Comparison of ENCODE assay signal across 15 cellular contexts in genomic region chr20:58700121-58700780, GRCh38. TPM values are rescaled to one million over a fixed set of nuclear protein-coding genes. Genes with fewer than 3 reads are reported as not detected.
A peak's percentile ranks its signal among the peaks of the same experiment; 100 is the strongest.
DNase-seq lines count a peak whose midpoint lies in the region; ATAC-seq and TF ChIP-seq lines count a peak whose summit lies in the region.
"Had no signal": no experiment of that assay in that cellular context is flagged by ENCODE, and none has a peak within 500 bp of the region (broad histone marks: within the 10 kb centered on the region; RNA-seq: fewer than 3 reads in every experiment).

No MANE protein-coding gene starts in this region.

- H3K4me2 ChIP-seq in H9 (ENCODE audit: insufficient read depth, insufficient read length, low read length): no peak overlapping the region
- no peak overlapping the region for H3K4me2 ChIP-seq in osteoblast (ENCODE audit: insufficient read depth, low read length)

- no peak overlapping the region for H2BK12ac ChIP-seq in H9 (ENCODE audit: insufficient read length, low read depth, low read length)

- no peak overlapping the region for H4K8ac ChIP-seq in H9 (replicated peaks; ENCODE audit: insufficient read length, low read depth, low read length)

- H3K27ac ChIP-seq in H9 (ENCODE audit: insufficient read length, low read depth, low read length) (no peak overlapping the region), osteoblast (ENCODE audit: low read depth, low read length) (peak overlapping the region; percentile 57), caudate nucleus (ENCODE audit: low read depth, low read length) (no peak overlapping the region)
- H3K27ac ChIP-seq: prostate gland had no signal

- H3K4me3 ChIP-seq in osteoblast (ENCODE audit: insufficient read depth, low read length): no peak overlapping the region
- H3K4me3 ChIP-seq: mucosa of descending colon, prostate gland had no signal

- no peak overlapping the region for H3K4ac ChIP-seq in H9 (ENCODE audit: low read depth, low read length)

- H2AFZ ChIP-seq in H9 (ENCODE audit: low read length) (no peak overlapping the region), osteoblast (ENCODE audit: low read length) (no peak overlapping the region)

- H3K27me3 ChIP-seq in H9 (ENCODE audit: insufficient read depth, low read length) (no peaks in the 10 kb centered on the region), osteoblast (ENCODE audit: insufficient read depth, low read length) (no peaks in the 10 kb centered on the region)

- TF ChIP-seq CTCF in H9 (conservative IDR thresholded peaks at IDR 0.05) (no peak), chondrocyte (IDR thresholded peaks at IDR 0.05) (no peak), osteoblast (IDR thresholded peaks at IDR 0.05; ENCODE audit: extremely low read depth, low read depth, low read length) (no peak)

- no peak for ATAC-seq in GM18861 (IDR thresholded peaks at IDR 0.05; ENCODE audit: unreplicated experiment)
- no peak for ATAC-seq in HG03354 (IDR thresholded peaks at IDR 0.05; ENCODE audit: poor library complexity, severe bottlenecking, unreplicated experiment)
- ATAC-seq: mucosa of descending colon, SK-N-SH treated with all-trans-retinoic acid at 6 μM for 48 hours had no signal

- H2BK120ac ChIP-seq in H9 (ENCODE audit: low read depth, low read length, poor library complexity, severe bottlenecking): no peak overlapping the region

- H3K4me3 Mint-ChIP-seq in H9 (no peak overlapping the region), chondrocyte (ENCODE audit: unreplicated experiment) (no peak overlapping the region)
- H3K4me3 Mint-ChIP-seq: activated naive CD8-positive, alpha-beta T cell treated with anti-CD3 and anti-CD28 coated beads, Interleukin-2, amount 10 ng/mL, durations not matched to agents 7 days and 5 days had no signal

- no peak overlapping the region for H2BK5ac ChIP-seq in H9 (ENCODE audit: insufficient read length, low read length)

- H3K14ac ChIP-seq in H9 (ENCODE audit: insufficient read depth, low read length): no peak overlapping the region

- no peak overlapping the region for H4K5ac ChIP-seq in H9 (ENCODE audit: insufficient read length, low read depth, low read length)

- peaks cover 2% of the 10 kb centered on the region; the same call in 1 of the 2 replicates for H3K4me1 ChIP-seq in H9 (ENCODE audit: insufficient read depth, low read length)
- no peaks in the 10 kb centered on the region for H3K4me1 ChIP-seq in osteoblast (ENCODE audit: insufficient read depth, low read length)
- H3K4me1 ChIP-seq: prostate gland had no signal

- H3K36me3 Mint-ChIP-seq in H9 (ENCODE audit: insufficient read depth in 1 of 3, low read depth in 3 of 3) (peaks cover 15 to 53% (median 42%) of the 10 kb centered on the region in 3 experiments; a peak in 6 of 7 replicates), chondrocyte (ENCODE audit: low read depth) (peaks cover 34% of the 10 kb centered on the region)

- H3K79me2 ChIP-seq in H9 (ENCODE audit: insufficient read depth, low read length) (no peaks in the 10 kb centered on the region), osteoblast (ENCODE audit: insufficient read depth, low read length) (no peaks in the 10 kb centered on the region)

- H3K18ac ChIP-seq in H9 (ENCODE audit: insufficient read length, low read depth, low read length): no peak overlapping the region

- H2AK5ac ChIP-seq in H9 (ENCODE audit: insufficient read length, low read length): no peak overlapping the region

- H3K9me3 Mint-ChIP-seq in H9: peaks cover 0 to 3% of the 10 kb centered on the region in 2 experiments; a peak in 1 of 5 replicates
- H3K9me3 Mint-ChIP-seq in chondrocyte (ENCODE audit: low read depth): peaks cover 3% of the 10 kb centered on the region
- H3K9me3 Mint-ChIP-seq: activated naive CD8-positive, alpha-beta T cell treated with anti-CD3 and anti-CD28 coated beads, Interleukin-2, amount 10 ng/mL, durations not matched to agents 7 days and 5 days had no signal

- H3K27ac Mint-ChIP-seq in H9: peak overlapping the region; percentile 3 to 81 (median 81); a peak in 5 of 7 replicates
- H3K27ac Mint-ChIP-seq in chondrocyte (ENCODE audit: unreplicated experiment): no peak overlapping the region
- H3K27ac Mint-ChIP-seq: activated naive CD8-positive, alpha-beta T cell treated with anti-CD3 and anti-CD28 coated beads, Interleukin-2, amount 10 ng/mL, durations not matched to agents 7 days and 5 days had no signal

- no peak overlapping the region for H4K91ac ChIP-seq in H9 (ENCODE audit: insufficient read length, low read depth, low read length)

- H4K20me1 ChIP-seq in H9 (ENCODE audit: control insufficient read depth, insufficient read depth, insufficient read length): no peaks in the 10 kb centered on the region
- H4K20me1 ChIP-seq in osteoblast (ENCODE audit: insufficient read depth, low read length): no peaks in the 10 kb centered on the region

- H3K79me1 ChIP-seq in H9 (ENCODE audit: insufficient read depth, low read depth, low read length, poor library complexity, severe bottlenecking): no peaks in the 10 kb centered on the region

- H3K23me2 ChIP-seq in H9 (ENCODE audit: insufficient read length, low read depth, low read length, poor library complexity, severe bottlenecking): no peaks in the 10 kb centered on the region

- H3K9ac ChIP-seq in H9 (ENCODE audit: extremely low read depth, insufficient read length, low read length): no peak overlapping the region

- no peak overlapping the region for H2BK15ac ChIP-seq in H9 (ENCODE audit: low read depth, low read length)

- H3K23ac ChIP-seq in H9 (ENCODE audit: insufficient read length, low read depth, low read length): no peak overlapping the region

- H3K36me3 ChIP-seq in osteoblast (ENCODE audit: insufficient read depth, low read length): peaks cover 52% of the 10 kb centered on the region

- H3K4me1 Mint-ChIP-seq in H9 (peaks cover 4 to 9% of the 10 kb centered on the region in 2 experiments), chondrocyte (ENCODE audit: low read depth) (no peaks in the 10 kb centered on the region)

- no peak overlapping the region for H3K56ac ChIP-seq in H9 (ENCODE audit: insufficient read length, low read depth, low read length)

- H3K27me3 Mint-ChIP-seq in H9 (ENCODE audit: low read depth) (no peaks in the 10 kb centered on the region), chondrocyte (ENCODE audit: low read depth) (no peaks in the 10 kb centered on the region)
- H3K27me3 Mint-ChIP-seq: activated naive CD8-positive, alpha-beta T cell treated with anti-CD3 and anti-CD28 coated beads, Interleukin-2, amount 10 ng/mL, durations not matched to agents 7 days and 5 days had no signal

- DNase-seq in 8988T: peak; percentile 19
- no peak for DNase-seq in H9
- peak; percentile 53 for DNase-seq in chondrocyte (ENCODE audit: low spot score)
- peak; percentile 94 for DNase-seq in osteoblast (ENCODE audit: insufficient read length, low spot score, missing footprints)
- DNase-seq in caudate nucleus (lab: John Stamatoyannopoulos, UW): no peak
- DNase-seq in AG20443 (ENCODE audit: low spot score): no peak
- DNase-seq: activated naive CD8-positive, alpha-beta T cell treated with anti-CD3 and anti-CD28 coated beads, Interleukin-2, amount 10 ng/mL, durations not matched to agents 7 days and 5 days; C1 segment of cervical spinal cord; mucosa of descending colon; NCI-H2171; stimulated activated naive CD4-positive, alpha-beta T cell treated with Interleukin-2 at 50 U/mL for 16 hours had no signal

- no CpG with 5 or more reads among the region's 11 CpGs for WGBS in H9 (ENCODE audit: extremely low coverage, insufficient read length, low lambda C conversion rate)

- no peak overlapping the region for H3T11ph ChIP-seq in H9 (ENCODE audit: low read length)

- H3K9me3 ChIP-seq in H9 (ENCODE audit: control insufficient read depth, low read depth, low read length) (no peaks in the 10 kb centered on the region), osteoblast (ENCODE audit: low read depth, low read length) (no peaks in the 10 kb centered on the region)
- H3K9me3 ChIP-seq: mucosa of descending colon, prostate gland had no signal

- no peak overlapping the region for H2BK20ac ChIP-seq in H9 (ENCODE audit: low read depth, low read length, poor library complexity, severe bottlenecking)

RNA-seq across cellular contexts. Expression of gene NPEPL1, which starts 7.7 kb away (rescaled TPM):
- total RNA-seq in H9 (2021) (31.1 TPM in 2 replicates), chondrocyte (10.2 to 32.8 TPM (median 31.3 TPM) in 3 replicates), osteoblast (26.8 and 29.7 TPM in 2 replicates)

RNA-seq across cellular contexts. Expression of gene STX16, which starts 49.2 kb away (rescaled TPM):
- total RNA-seq in H9 (2021): 81.4 and 87.8 TPM in 2 replicates
- 44.5 to 58.1 TPM (median 50.4 TPM) in 3 replicates for total RNA-seq in chondrocyte
- 24.2 and 28.6 TPM in 2 replicates for total RNA-seq in osteoblast

Comparison
In these comparisons a context has a peak if more than half of its experiments do, and no peak if none do; other contexts are left out.
1. DNase-seq: peak in 8988T (single experiment), chondrocyte (single experiment) and osteoblast (single experiment); none in H9 (single experiment), caudate nucleus (0 of 61) and AG20443 (single experiment).